10 cellular contexts compared by ENCODE assay signal in genomic region chr2:15311201-15311882, GRCh38.
DNase-seq lines count a peak whose midpoint lies in the region; ATAC-seq and TF ChIP-seq lines count a peak whose summit lies in the region.
"Had no signal": no experiment of that assay in that cellular context is flagged by ENCODE, and none has a peak within 500 bp of the region (broad histone marks: within the 10 kb centered on the region; RNA-seq: fewer than 3 reads in every experiment).

No MANE protein-coding gene starts in this region.

- no peak for TF ChIP-seq CTCF in GM12865 (IDR thresholded peaks at IDR 0.05; ENCODE audit: insufficient read depth, low read depth, low read length, missing control alignments)

- DNase-seq in GM12865 (ENCODE audit: low read depth) (peak; percentile 29), amniotic epithelial cell (ENCODE audit: low read depth) (peak; percentile 78), hippocampal formation (lab: John Stamatoyannopoulos, UW) (no peak), amygdala (lab: John Stamatoyannopoulos, UW) (no peak), putamen (ENCODE audit: low spot score) (no peak), medulla oblongata (ENCODE audit: extremely low spot score) (no peak)
- DNase-seq: NCI-H510A treated with DMSO at 0.1 percent for 48 hours had no signal

- no peak overlapping the region for H3K4me3 ChIP-seq in GM12865 (ENCODE audit: low read depth, low read length)
- H3K4me3 ChIP-seq: gastroesophageal sphincter had no signal

- ATAC-seq in GM19463 (IDR thresholded peaks at IDR 0.05; ENCODE audit: unreplicated experiment) (peak; percentile 39), HG03175 (IDR thresholded peaks at IDR 0.05; ENCODE audit: unreplicated experiment) (peak; percentile 59)
- ATAC-seq: gastroesophageal sphincter had no signal

Comparison
In these comparisons a context has a peak if more than half of its experiments do, and no peak if none do; other contexts are left out.
1. DNase-seq: peak in GM12865 (single experiment) and amniotic epithelial cell (single experiment); none in hippocampal formation (0 of 2), amygdala (0 of 56), putamen (single experiment) and medulla oblongata (single experiment).